Comparison of ENCODE assay signal across 1 cellular context in genomic region chr3:149453140-149453805, GRCh38.
TF ChIP-seq lines count a peak whose summit lies in the region.

No MANE protein-coding gene starts in this region.

TF ChIP-seq in H1, 55 proteins besides CTCF, POLR2A, EP300 and RAD21:
- TF ChIP-seq CREB1 (IDR thresholded peaks at IDR 0.05) (no peak), HDAC6 (IDR thresholded peaks at IDR 0.05; ENCODE audit: low read depth, low read length) (no peak), JUND (IDR thresholded peaks at IDR 0.05; ENCODE audit: low read length) (no peak), BRCA1 (IDR thresholded peaks at IDR 0.05; ENCODE audit: low read depth, low read length) (no peak), TCF12 (IDR thresholded peaks at IDR 0.05; ENCODE audit: low read depth, low read length) (no peak), SAP30 (IDR thresholded peaks at IDR 0.05; ENCODE audit: insufficient read depth, insufficient replicate concordance, low read length) (no peak), TBP (IDR thresholded peaks at IDR 0.05; ENCODE audit: low read depth, low read length) (no peak), USF2 (IDR thresholded peaks at IDR 0.05; ENCODE audit: low read length) (no peak), SIRT6 (IDR thresholded peaks at IDR 0.05; ENCODE audit: low read length) (no peak), SP1 (IDR thresholded peaks at IDR 0.05; ENCODE audit: low read depth, low read length) (no peak)
- TF ChIP-seq, protein P1, sequence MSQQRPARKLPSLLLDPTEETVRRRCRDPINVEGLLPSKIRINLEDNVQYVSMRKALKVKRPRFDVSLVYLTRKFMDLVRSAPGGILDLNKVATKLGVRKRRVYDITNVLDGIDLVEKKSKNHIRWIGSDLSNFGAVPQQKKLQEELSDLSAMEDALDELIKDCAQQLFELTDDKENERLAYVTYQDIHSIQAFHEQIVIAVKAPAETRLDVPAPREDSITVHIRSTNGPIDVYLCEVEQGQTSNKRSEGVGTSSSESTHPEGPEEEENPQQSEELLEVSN (IDR thresholded peaks at IDR 0.05) = no peak
